Comparison of ENCODE assay signal across 28 cellular contexts in genomic region chr5:5953641-5954040, GRCh38.
"Had no signal": no experiment of that assay in that cellular context is flagged by ENCODE, and none has a peak within 500 bp of the region (broad histone marks: within the 10 kb centered on the region; RNA-seq: fewer than 3 reads in every experiment).

No MANE protein-coding gene starts in this region.

- H3K36me3 ChIP-seq: breast epithelium, esophagus squamous epithelium, gastrocnemius medialis, sigmoid colon, stomach, transverse colon had no signal

- H3K27me3 ChIP-seq: breast epithelium, gastrocnemius medialis, transverse colon had no signal

- H3K36me3 Mint-ChIP-seq: activated naive CD8-positive, alpha-beta T cell had no signal

- H3K4me1 Mint-ChIP-seq: central memory CD8-positive, alpha-beta T cell; memory B cell; nephron; stimulated activated memory B cell treated with anti-CD40 and anti-IgM and Interleukin-4, amounts not matched to agents 10 μg/mL and 1 μg/mL and 100 μg/mL, for 72 hours; WTC11 had no signal

- H3K9me3 Mint-ChIP-seq: activated T-cell treated with anti-CD3 and anti-CD28 coated beads, Interleukin-2, amount 50 U/mL, for 4 hours; activated T-helper 2 cell treated with anti-CD3 and anti-CD28 coated beads, Interferon-gamma antibody, Interleukin-2, Interleukin-4, amounts not matched to agents 10 μg/mL and 5 μg/mL and 100 μg/mL, durations not matched to agents 14 hours and 24 hours and 36 hours had no signal

- H3K4me3 Mint-ChIP-seq: activated naive CD8-positive, alpha-beta T cell; activated T-cell treated with anti-CD3 and anti-CD28 coated beads, Interleukin-2, amount 50 U/mL, for 4 hours; central memory CD8-positive, alpha-beta T cell; memory B cell; nephron; stimulated activated memory B cell treated with anti-CD40 and anti-IgM and Interleukin-4, amounts not matched to agents 10 μg/mL and 1 μg/mL and 100 μg/mL, for 72 hours; WTC11 had no signal

- FAIRE-seq: astrocyte, colon, islet of Langerhans, urothelium cell line had no signal

- H3K4me1 ChIP-seq: breast epithelium, esophagus squamous epithelium, gastrocnemius medialis, sigmoid colon, stomach, transverse colon had no signal

- H3K27ac ChIP-seq: breast epithelium, dorsolateral prefrontal cortex, esophagus squamous epithelium, gastrocnemius medialis, sigmoid colon, stomach, transverse colon had no signal

- H3K27ac Mint-ChIP-seq: activated naive CD8-positive, alpha-beta T cell; activated T-helper 2 cell treated with anti-CD3 and anti-CD28 coated beads, Interferon-gamma antibody, Interleukin-2, Interleukin-4, amounts not matched to agents 10 μg/mL and 5 μg/mL and 100 μg/mL, durations not matched to agents 14 hours and 24 hours and 36 hours; memory B cell; nephron; stimulated activated memory B cell treated with anti-CD40 and anti-IgM and Interleukin-4, amounts not matched to agents 10 μg/mL and 1 μg/mL and 100 μg/mL, for 72 hours; WTC11 had no signal

- ATAC-seq: activated T-cell treated with anti-CD3 and anti-CD28 coated beads, Interleukin-2, amount 50 U/mL, for 4 hours; gastrocnemius medialis; stimulated activated memory B cell treated with anti-CD40 and anti-IgM and Interleukin-4, amounts not matched to agents 10 μg/mL and 1 μg/mL and 100 μg/mL, for 72 hours; WTC11 had no signal

- H3K4me3 ChIP-seq: breast epithelium, esophagus squamous epithelium, gastrocnemius medialis, sigmoid colon, smooth muscle cell, stomach, transverse colon had no signal

- DNase-seq: activated CD4-positive, alpha-beta T cell treated with anti-CD3 and anti-CD28 coated beads, Interleukin-2, amount 50 U/mL, for 4 hours; activated CD8-positive, alpha-beta memory T cell treated with anti-CD3 and anti-CD28 coated beads for 24 hours; activated CD8-positive, alpha-beta memory T cell treated with anti-CD3 and anti-CD28 coated beads, Interleukin-2, amount 50 U/mL, for 4 hours; activated naive CD4-positive, alpha-beta T cell; activated T-cell treated with anti-CD3 and anti-CD28 coated beads, Interleukin-2, amount 50 U/mL, for 4 hours; dorsolateral prefrontal cortex; esophagus squamous epithelium; gastrocnemius medialis; head of caudate nucleus; nucleus accumbens; sigmoid colon; stimulated activated CD4-positive, alpha-beta T cell treated with anti-CD3 and anti-CD28 coated beads, Interleukin-15, amount 100 ng/mL, for 24 hours; stomach; T-helper 9 cell; transverse colon had no signal

- H3K4me2 ChIP-seq: smooth muscle cell had no signal

- H3K9me3 ChIP-seq: breast epithelium, esophagus squamous epithelium, sigmoid colon, transverse colon had no signal
